Comparison of ENCODE assay signal across 19 cellular contexts in genomic region chr14:75286313-75286712, GRCh38. TPM values are rescaled to one million over a fixed set of nuclear protein-coding genes. Genes with fewer than 3 reads are reported as not detected.
DNase-seq lines count a peak whose midpoint lies in the region; ATAC-seq and TF ChIP-seq lines count a peak whose summit lies in the region.
"Had no signal": no experiment of that assay in that cellular context is flagged by ENCODE, and none has a peak within 500 bp of the region (broad histone marks: within the 10 kb centered on the region; RNA-seq: fewer than 3 reads in every experiment).

No MANE protein-coding gene starts in this region.

- peaks cover 0 to 3% (median 1%) of the 10 kb centered on the region in 4 donors for H3K36me3 ChIP-seq in liver (ENCODE audit: control insufficient read depth in 4 of 4, insufficient read depth in 3 of 4, low read depth in 1 of 4, low read length in 3 of 4)
- H3K36me3 ChIP-seq in skeletal muscle tissue (ENCODE audit: control insufficient read depth in 3 of 3, insufficient read depth in 3 of 3, low read length in 3 of 3): peaks cover 0 to 5% (median 3%) of the 10 kb centered on the region in 3 donors
- H3K36me3 ChIP-seq: MG63, neural progenitor cell had no signal

- H3K9me3 ChIP-seq in liver (ENCODE audit: control insufficient read depth in 4 of 4, low read length in 3 of 4): no peaks in the 10 kb centered on the region
- H3K9me3 ChIP-seq in skeletal muscle tissue (ENCODE audit: control insufficient read depth in 3 of 3, low read length in 3 of 3): no peaks in the 10 kb centered on the region
- H3K9me3 ChIP-seq: MG63 had no signal

- H3K4me1 Mint-ChIP-seq in brain: peaks cover 26% of the 10 kb centered on the region
- H3K4me1 Mint-ChIP-seq: memory B cell had no signal

- H3K4me1 ChIP-seq in liver (ENCODE audit: control insufficient read depth in 4 of 4, insufficient read depth in 4 of 4, low read length in 3 of 4) (peaks cover 0 to 6% (median 2%) of the 10 kb centered on the region in 4 donors), skeletal muscle tissue (ENCODE audit: control insufficient read depth in 3 of 3, insufficient read depth in 3 of 3, low read length in 3 of 3) (peaks cover 18 to 28% (median 20%) of the 10 kb centered on the region in 3 donors)

- H3K27me3 ChIP-seq in liver (ENCODE audit: control insufficient read depth in 4 of 4, insufficient read depth in 4 of 4, low read length in 3 of 4): no peaks in the 10 kb centered on the region
- no peaks in the 10 kb centered on the region for H3K27me3 ChIP-seq in skeletal muscle tissue (ENCODE audit: control insufficient read depth in 3 of 3, insufficient read depth in 3 of 3, low read length in 3 of 3)
- H3K27me3 ChIP-seq: MG63 had no signal

- H3K27ac ChIP-seq in liver (ENCODE audit: low read depth in 1 of 2, low read length in 2 of 2) (no peak overlapping the region), skeletal muscle tissue (ENCODE audit: low read depth, low read length) (no peak overlapping the region)
- H3K27ac ChIP-seq: coronary artery, HL-60, neural progenitor cell had no signal

- H3K9me3 Mint-ChIP-seq in brain: peaks cover 0 to 7% (median 0%) of the 10 kb centered on the region in 5 experiments
- H3K9me3 Mint-ChIP-seq: activated naive CD8-positive, alpha-beta T cell treated with anti-CD3 and anti-CD28 coated beads for 36 hours; activated T-cell treated with anti-CD3 and anti-CD28 coated beads, Interleukin-2, amount 50 U/mL, for 4 hours; CD4-positive, CD25-positive, alpha-beta regulatory T cell; memory B cell; neural progenitor cell had no signal

- 54% methylated on average over 5 of the region's 5 CpGs for WGBS in liver

- TF ChIP-seq RAD21 in liver (IDR thresholded peaks at IDR 0.05): no peak

- TF ChIP-seq CTCF in brain (conservative IDR thresholded peaks at IDR 0.05) (no peak), liver (IDR thresholded peaks at IDR 0.05; ENCODE audit: low read depth, low read length, missing input control) (no peak)

- peak overlapping the region in 3 of 5 experiments; percentile 11 to 63 (median 57) for H3K4me3 Mint-ChIP-seq in brain
- H3K4me3 Mint-ChIP-seq: activated CD8-positive, alpha-beta T cell treated with anti-CD3 and anti-CD28 coated beads, Interleukin-2, amount 10 ng/mL, durations not matched to agents 7 days and 5 days; activated naive CD8-positive, alpha-beta T cell treated with anti-CD3 and anti-CD28 coated beads for 36 hours; activated T-cell treated with anti-CD3 and anti-CD28 coated beads, Interleukin-2, amount 50 U/mL, for 4 hours; memory B cell; neural progenitor cell had no signal

- H3K27ac Mint-ChIP-seq in brain: peak overlapping the region in 2 of 5 experiments; percentile 70 to 76
- H3K27ac Mint-ChIP-seq: activated CD8-positive, alpha-beta T cell treated with anti-CD3 and anti-CD28 coated beads, Interleukin-2, amount 10 ng/mL, durations not matched to agents 7 days and 5 days; activated naive CD8-positive, alpha-beta T cell treated with anti-CD3 and anti-CD28 coated beads for 36 hours; memory B cell; neural progenitor cell had no signal

- H3K9ac ChIP-seq in liver (ENCODE audit: low read depth in 1 of 2, low read length in 2 of 2) (no peak overlapping the region), skeletal muscle tissue (ENCODE audit: low read depth in 1 of 3, low read length in 3 of 3) (peak overlapping the region in 2 of 3 donors; percentile 5 to 24)
- H3K9ac ChIP-seq: neural progenitor cell had no signal

- DNase-seq in activated effector memory CD4-positive, alpha-beta T cell treated with anti-CD3 and anti-CD28 coated beads, Interleukin-2, amount 50 U/mL, for 16 hours: peak; percentile 61
- DNase-seq in activated effector memory CD4-positive, alpha-beta T cell treated with Interleukin-2 at 50 U/mL for 16 hours: no peak
- no peak for DNase-seq in NCI-H748 (lab: John Stamatoyannopoulos, UW; ENCODE audit: unreplicated experiment)
- DNase-seq: activated CD8-positive, alpha-beta T cell treated with anti-CD3 and anti-CD28 coated beads, Interleukin-2, amount 10 ng/mL, durations not matched to agents 7 days and 5 days; activated naive CD8-positive, alpha-beta T cell treated with anti-CD3 and anti-CD28 coated beads for 36 hours; activated T-cell treated with anti-CD3 and anti-CD28 coated beads, Interleukin-2, amount 50 U/mL, for 4 hours; CD4-positive, CD25-positive, alpha-beta regulatory T cell; MG63; NCI-H2081; NCI-H510A treated with DMSO at 0.1 percent for 48 hours had no signal

- peaks cover 54% of the 10 kb centered on the region for H3K27me3 Mint-ChIP-seq in brain

- H3K4me3 ChIP-seq in liver (ENCODE audit: low read depth in 1 of 3, low read length in 3 of 3) (no peak overlapping the region), skeletal muscle tissue (ENCODE audit: low read length in 3 of 3) (no peak overlapping the region)
- H3K4me3 ChIP-seq: coronary artery, MG63, neural progenitor cell had no signal

- H3K36me3 Mint-ChIP-seq in brain: peaks cover 14% of the 10 kb centered on the region

- ATAC-seq in HG03280 (IDR thresholded peaks at IDR 0.05; ENCODE audit: unreplicated experiment): no peak
- no peak for ATAC-seq in activated CD4-positive, CD25-positive, alpha-beta regulatory T cell treated with anti-CD3 and anti-CD28 coated beads, Interleukin-2, amount 50 U/mL, for 24 hours
- ATAC-seq: activated CD8-positive, alpha-beta T cell treated with anti-CD3 and anti-CD28 coated beads, Interleukin-2, amount 10 ng/mL, durations not matched to agents 7 days and 5 days; activated T-cell treated with anti-CD3 and anti-CD28 coated beads, Interleukin-2, amount 50 U/mL, for 4 hours had no signal

TF ChIP-seq in liver, 16 proteins besides CTCF, POLR2A, EP300 and RAD21:
- TF ChIP-seq HNF4A (conservative IDR thresholded peaks at IDR 0.05) (no peak), RXRA (IDR thresholded peaks at IDR 0.05) (no peak), FOXA2 (IDR thresholded peaks at IDR 0.05) (no peak), SP1 (IDR thresholded peaks at IDR 0.05) (peak; percentile 9), NR2F2 (IDR thresholded peaks at IDR 0.05) (no peak), YY1 (IDR thresholded peaks at IDR 0.05) (no peak), EGR1 (IDR thresholded peaks at IDR 0.05; ENCODE audit: low read depth in 2 of 2) (no peak)
- TF ChIP-seq, protein P1, sequence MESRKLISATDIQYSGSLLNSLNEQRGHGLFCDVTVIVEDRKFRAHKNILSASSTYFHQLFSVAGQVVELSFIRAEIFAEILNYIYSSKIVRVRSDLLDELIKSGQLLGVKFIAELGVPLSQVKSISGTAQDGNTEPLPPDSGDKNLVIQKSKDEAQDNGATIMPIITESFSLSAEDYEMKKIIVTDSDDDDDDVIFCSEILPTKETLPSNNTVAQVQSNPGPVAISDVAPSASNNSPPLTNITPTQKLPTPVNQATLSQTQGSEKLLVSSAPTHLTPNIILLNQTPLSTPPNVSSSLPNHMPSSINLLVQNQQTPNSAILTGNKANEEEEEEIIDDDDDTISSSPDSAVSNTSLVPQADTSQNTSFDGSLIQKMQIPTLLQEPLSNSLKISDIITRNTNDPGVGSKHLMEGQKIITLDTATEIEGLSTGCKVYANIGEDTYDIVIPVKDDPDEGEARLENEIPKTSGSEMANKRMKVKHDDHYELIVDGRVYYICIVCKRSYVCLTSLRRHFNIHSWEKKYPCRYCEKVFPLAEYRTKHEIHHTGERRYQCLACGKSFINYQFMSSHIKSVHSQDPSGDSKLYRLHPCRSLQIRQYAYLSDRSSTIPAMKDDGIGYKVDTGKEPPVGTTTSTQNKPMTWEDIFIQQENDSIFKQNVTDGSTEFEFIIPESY (IDR thresholded peaks at IDR 0.05): no peak

RNA-seq across cellular contexts. Expression of gene FOS, which starts 7.7 kb away (rescaled TPM):
- polyA plus RNA-seq in brain (ENCODE audit: insufficient read depth, low read depth, low replicate concordance) (9.4 TPM), liver (10 to 100 TPM; 13.2 to 82.7 TPM)
- total RNA-seq in liver (10 to 100 TPM; 18.9 to 21.2 TPM), skeletal muscle tissue (134 TPM)

Comparison
In these comparisons a context has a peak if more than half of its experiments do, and no peak if none do; other contexts are left out.
1. H3K9ac ChIP-seq: peak in skeletal muscle tissue (2 of 3); none in liver (0 of 2).